Comparison of ENCODE assay signal across 8 cellular contexts in the genomic region with DNA sequence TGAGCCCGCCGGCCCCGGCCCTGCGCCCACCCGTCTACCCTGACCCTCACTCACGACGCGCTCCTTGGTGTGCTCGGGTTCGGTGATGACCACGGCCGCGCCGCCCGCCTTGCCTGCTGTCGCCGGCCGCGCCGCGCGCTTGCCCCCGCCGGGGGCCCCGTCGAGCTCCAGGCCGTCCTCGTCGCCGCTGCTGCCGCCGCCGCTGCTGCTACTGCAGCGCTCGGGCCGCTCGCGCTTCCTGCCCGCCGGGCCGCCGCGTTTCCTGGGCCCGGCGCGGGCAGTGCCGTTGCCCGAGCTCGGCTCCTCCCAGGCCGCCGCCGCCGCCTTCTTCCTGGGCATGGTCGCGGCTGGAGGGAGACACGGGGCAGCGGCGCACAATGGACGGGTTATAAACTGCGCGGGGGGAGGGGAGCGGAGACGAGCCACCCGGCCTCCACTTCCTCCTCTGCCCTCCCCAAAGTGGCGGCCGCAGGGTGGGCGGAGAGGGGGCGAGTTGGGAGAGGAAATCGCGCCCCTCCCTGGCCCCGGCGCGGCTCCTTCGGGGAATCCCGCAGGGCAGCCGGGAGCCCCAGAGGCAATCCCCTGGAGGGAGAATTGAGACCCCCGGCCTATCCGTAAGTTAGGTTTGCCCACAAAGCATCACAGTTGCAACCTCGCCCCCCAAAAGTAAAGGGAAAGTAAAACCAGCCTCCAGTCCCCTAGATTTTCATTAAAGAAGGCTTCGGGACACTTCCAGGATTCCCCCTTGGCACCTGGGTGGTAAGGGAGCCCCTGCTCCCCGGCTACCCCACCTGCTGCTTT. TPM values are rescaled to one million over a fixed set of nuclear protein-coding genes. Genes with fewer than 3 reads are reported as not detected.
DNase-seq lines count a peak whose midpoint lies in the region; ATAC-seq and TF ChIP-seq lines count a peak whose summit lies in the region.

No MANE protein-coding gene starts in this region.

- ATAC-seq in GM19463 (IDR thresholded peaks at IDR 0.05; ENCODE audit: unreplicated experiment), result peak; percentile 34

- intact Hi-C loops in CD14-positive monocyte (cut with micrococcal nuclease) (loop anchor here (10.0 kb wide), 1 partner anchor 196 kb away; no protein-coding TSS in a partner anchor), left ventricle myocardium inferior (cut with micrococcal nuclease) (no loop called here), uterus (cut with DNase I; ENCODE audit: low total_unique reads) (no loop called here)

- no peak for TF ChIP-seq POLR2A in uterus (IDR thresholded peaks at IDR 0.05)

- peak overlapping the region; percentile 88 to 95 for H3K4me3 Mint-ChIP-seq in CD14-positive monocyte
- H3K4me3 Mint-ChIP-seq in progenitor cell of endocrine pancreas (ENCODE audit: low read depth), result peak overlapping the region; percentile 97

- peaks cover 60% of the 10 kb centered on the region for H3K4me1 Mint-ChIP-seq in CD14-positive monocyte
- peaks cover 22% of the 10 kb centered on the region for H3K4me1 Mint-ChIP-seq in progenitor cell of endocrine pancreas (ENCODE audit: low read depth)

- H3K9me3 ChIP-seq in adipocyte (ENCODE audit: control insufficient read depth, low read length) (no peaks in the 10 kb centered on the region), left ventricle myocardium inferior (replicated peaks) (no peaks in the 10 kb centered on the region), uterus (no peaks in the 10 kb centered on the region)

- H3K36me3 Mint-ChIP-seq in CD14-positive monocyte (peaks cover 14 to 25% of the 10 kb centered on the region in 2 donors), progenitor cell of endocrine pancreas (ENCODE audit: insufficient read depth) (peaks cover 2% of the 10 kb centered on the region)

- no peak for DNase-seq in CD14-positive monocyte (ENCODE audit: low spot score)
- DNase-seq in KBM-7, result peak; percentile 91
- peak; percentile 22 for DNase-seq in T follicular helper cell (ENCODE audit: low read depth)
- DNase-seq in adipocyte (ENCODE audit: low read depth), result peak; percentile 72
- DNase-seq in left ventricle myocardium inferior, result peak; percentile 72
- peak; percentile 39 for DNase-seq in progenitor cell of endocrine pancreas (ENCODE audit: low spot score, unreplicated experiment)
- DNase-seq in uterus, result peak; percentile 35 to 38

- H3K27ac Mint-ChIP-seq in CD14-positive monocyte (peak overlapping the region; percentile 89 to 98 (median 95)), progenitor cell of endocrine pancreas (peak overlapping the region; percentile 99)

- H3K9ac ChIP-seq in adipocyte (ENCODE audit: low read length), result peak overlapping the region; percentile 91

- peaks cover 42% of the 10 kb centered on the region for H3K4me1 ChIP-seq in adipocyte (ENCODE audit: control insufficient read depth, insufficient read depth, low read length)
- peaks cover 39% of the 10 kb centered on the region for H3K4me1 ChIP-seq in left ventricle myocardium inferior
- H3K4me1 ChIP-seq in uterus, result no peaks in the 10 kb centered on the region

- H3K27me3 ChIP-seq in adipocyte (replicated peaks; ENCODE audit: control insufficient read depth, insufficient read depth, low read length) (no peaks in the 10 kb centered on the region), left ventricle myocardium inferior (ENCODE audit: low read depth) (no peaks in the 10 kb centered on the region), uterus (no peaks in the 10 kb centered on the region)

- peaks cover 6 to 18% (median 6%) of the 10 kb centered on the region in 3 donors for H3K27me3 Mint-ChIP-seq in CD14-positive monocyte (ENCODE audit: low read depth in 3 of 3)
- peaks cover 31% of the 10 kb centered on the region for H3K27me3 Mint-ChIP-seq in progenitor cell of endocrine pancreas

- TF ChIP-seq CTCF in CD14-positive monocyte (IDR thresholded peaks at IDR 0.05), result no peak
- TF ChIP-seq CTCF in left ventricle myocardium inferior (IDR thresholded peaks at IDR 0.05; ENCODE audit: borderline replicate concordance), result no peak
- TF ChIP-seq CTCF in progenitor cell of endocrine pancreas (IDR thresholded peaks at IDR 0.05; ENCODE audit: unreplicated experiment), result no peak
- no peak for TF ChIP-seq CTCF in uterus (IDR thresholded peaks at IDR 0.05)

- H3K27ac ChIP-seq in left ventricle myocardium inferior (replicated peaks), result peak overlapping the region; percentile 90
- H3K27ac ChIP-seq in uterus, result peak overlapping the region; percentile 84 to 85

- H3K36me3 ChIP-seq in adipocyte (ENCODE audit: control insufficient read depth, insufficient read depth, low read length, severe bottlenecking), result no peaks in the 10 kb centered on the region
- H3K36me3 ChIP-seq in left ventricle myocardium inferior, result peaks cover 7% of the 10 kb centered on the region
- H3K36me3 ChIP-seq in uterus, result no peaks in the 10 kb centered on the region

- H3K4me3 ChIP-seq in adipocyte (ENCODE audit: low read length) (peak overlapping the region; percentile 91), left ventricle myocardium inferior (peak overlapping the region; percentile 73), uterus (peak overlapping the region; percentile 75 to 97)

- peaks cover 0 to 2% (median 0%) of the 10 kb centered on the region in 7 donors for H3K9me3 Mint-ChIP-seq in CD14-positive monocyte
- H3K9me3 Mint-ChIP-seq in progenitor cell of endocrine pancreas (ENCODE audit: low read depth), result no peaks in the 10 kb centered on the region

- in situ Hi-C loops in KBM-7 (cut with MboI; ENCODE audit: low pct_unique_long_range_greater_than_20kb, low sequenced_read_pairs), result no loop called here

RNA-seq across cellular contexts. Expression of a gene that starts 1.1 kb away (rescaled TPM):
- 10 to 100 TPM; 22.3 to 40.9 TPM for polyA plus RNA-seq in CD14-positive monocyte
- total RNA-seq in left ventricle myocardium inferior (10.9 TPM), progenitor cell of endocrine pancreas (193 and 196 TPM in 2 replicates), uterus (10 to 100 TPM; 11.8 to 50.4 (median 25.7) TPM)

Comparison
In these comparisons a context has a peak if more than half of its experiments do, and no peak if none do; other contexts are left out.
1. intact Hi-C loops: an anchor here in CD14-positive monocyte (10.0 kb wide); none called in left ventricle myocardium inferior and uterus.